8 cellular contexts compared by ENCODE assay signal in the genomic region with DNA sequence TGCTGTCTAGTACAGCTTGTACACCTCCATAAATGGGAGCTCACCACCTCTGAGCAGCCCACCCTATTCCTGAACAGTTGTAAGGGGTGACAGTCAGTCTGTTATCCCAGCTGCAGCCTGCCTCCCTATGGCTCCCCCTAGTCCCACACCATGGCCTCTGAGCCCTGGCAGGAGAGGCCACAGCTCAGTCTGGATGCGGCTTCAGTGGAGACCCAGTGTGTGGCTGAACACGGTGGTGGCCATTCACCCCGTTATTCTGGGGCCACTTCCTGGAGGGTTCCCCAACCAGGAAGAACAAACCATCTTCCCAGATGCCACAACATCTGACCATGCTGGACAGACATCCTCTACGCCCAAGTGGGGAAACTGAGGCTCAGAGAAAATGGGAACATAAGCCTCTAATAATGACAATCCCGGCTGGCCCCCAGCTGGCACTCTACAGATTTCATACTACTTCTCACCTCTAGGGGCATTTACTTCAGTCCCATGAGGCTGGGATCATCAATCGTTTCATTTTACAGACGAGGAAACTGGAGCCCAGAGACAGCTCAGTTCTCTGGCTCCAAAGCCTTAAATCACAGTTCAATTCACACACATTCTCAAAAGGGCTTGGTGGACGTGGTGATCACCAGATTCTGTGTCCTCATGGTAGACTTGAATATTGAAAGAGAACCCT. TPM values are rescaled to one million over a fixed set of nuclear protein-coding genes. Genes with fewer than 3 reads are reported as not detected.
DNase-seq lines count a peak whose midpoint lies in the region; ATAC-seq, FAIRE-seq and TF ChIP-seq lines count a peak whose summit lies in the region.

No MANE protein-coding gene starts in this region.

- H3K36me3 Mint-ChIP-seq in astrocyte (ENCODE audit: low read depth, unreplicated experiment): no peaks in the 10 kb centered on the region

- H3K4me1 ChIP-seq in astrocyte (ENCODE audit: insufficient read depth, low read length) (peaks cover 11% of the 10 kb centered on the region), mesenchymal stem cell (ENCODE audit: control insufficient read depth, insufficient read depth, low read depth, low read length) (peaks cover 15% of the 10 kb centered on the region), stomach (peaks cover 5 to 16% (median 12%) of the 10 kb centered on the region in 4 donors)

- no peak overlapping the region for H3K4me3 Mint-ChIP-seq in astrocyte (ENCODE audit: unreplicated experiment)

- intact Hi-C loops in stomach (cut with DNase I; ENCODE audit: low total_unique reads): loop anchor here (5.0 kb wide), 1 partner anchor 42 kb away; no protein-coding TSS in a partner anchor

- no peak overlapping the region for H3K23ac ChIP-seq in mesenchymal stem cell (ENCODE audit: low read length in 2 of 2)

- 58% methylated on average over 8 of the region's 8 CpGs for WGBS in mesenchymal stem cell
- WGBS in stomach, 5 donors: 47 to 60% (median 56%) methylated on average over 8 of the region's 8 CpGs

- H3K9ac ChIP-seq in astrocyte (ENCODE audit: low read length): no peak overlapping the region
- no peak overlapping the region for H3K9ac ChIP-seq in mesenchymal stem cell (ENCODE audit: low read length)

- no peak overlapping the region for H2BK15ac ChIP-seq in mesenchymal stem cell (ENCODE audit: low read depth, poor library complexity, severe bottlenecking)

- no peak overlapping the region for H3K27ac Mint-ChIP-seq in astrocyte (ENCODE audit: unreplicated experiment)

- H4K20me1 ChIP-seq in astrocyte (ENCODE audit: insufficient read depth, low read length): no peaks in the 10 kb centered on the region

- H3K4me2 ChIP-seq in astrocyte (ENCODE audit: low read length): no peak overlapping the region
- no peak overlapping the region for H3K4me2 ChIP-seq in mesenchymal stem cell (ENCODE audit: low read length, poor library complexity, severe bottlenecking)

- H2BK5ac ChIP-seq in mesenchymal stem cell (ENCODE audit: low read depth, low read length, poor library complexity, severe bottlenecking): no peak overlapping the region

- H4K8ac ChIP-seq in mesenchymal stem cell (ENCODE audit: low read length): no peak overlapping the region

- H3K4me3 ChIP-seq in Jurkat, Clone E6-1 (ENCODE audit: low read length): no peak overlapping the region
- no peak overlapping the region for H3K4me3 ChIP-seq in astrocyte (ENCODE audit: insufficient read depth, low read depth, low read length)
- H3K4me3 ChIP-seq in mesenchymal stem cell (ENCODE audit: insufficient read depth in 1 of 2, low read depth in 1 of 2, low read length in 2 of 2): no peak overlapping the region
- no peak overlapping the region for H3K4me3 ChIP-seq in stomach

- TF ChIP-seq CTCF in astrocyte (IDR thresholded peaks at IDR 0.05; ENCODE audit: insufficient read depth, low read depth, low read length) (peak; percentile 44), stomach (IDR thresholded peaks at IDR 0.05) (peak in 3 of 7 experiments; percentile 10 to 36 (median 16))

- H3K14ac ChIP-seq in mesenchymal stem cell (ENCODE audit: low read length in 2 of 2): no peak overlapping the region

- no peak overlapping the region for H2AFZ ChIP-seq in astrocyte (ENCODE audit: low read depth, low read length)
- no peak overlapping the region for H2AFZ ChIP-seq in mesenchymal stem cell (ENCODE audit: low read depth, low read length)

- no peak for ATAC-seq in HG03159 (IDR thresholded peaks at IDR 0.05; ENCODE audit: unreplicated experiment)

- DNase-seq in EL (peak; percentile 17), astrocyte (ENCODE audit: low read depth) (no peak), mesenchymal stem cell (peak; percentile 26), stomach (no peak), cerebellar nuclear complex (lab: John Stamatoyannopoulos, UW) (no peak), NCI-H2196 (lab: John Stamatoyannopoulos, UW; ENCODE audit: unreplicated experiment) (no peak)
- DNase-seq in Jurkat, Clone E6-1 (ENCODE audit: low read depth, low spot score): peak; percentile 30

- TF ChIP-seq POLR2A in stomach (IDR thresholded peaks at IDR 0.05): no peak

- peaks cover 5% of the 10 kb centered on the region for H3K4me1 Mint-ChIP-seq in astrocyte (ENCODE audit: low read depth, unreplicated experiment)

- TF ChIP-seq EP300 in stomach (IDR thresholded peaks at IDR 0.05): no peak

- no peak overlapping the region for H3K18ac ChIP-seq in mesenchymal stem cell (ENCODE audit: low read depth in 1 of 2, low read length in 2 of 2)

- H2AK5ac ChIP-seq in mesenchymal stem cell (ENCODE audit: low read length, severe bottlenecking): no peak overlapping the region

- H3K79me2 ChIP-seq in astrocyte (ENCODE audit: insufficient read depth, low read length): no peaks in the 10 kb centered on the region

- no peaks in the 10 kb centered on the region for H3K9me3 ChIP-seq in astrocyte (ENCODE audit: insufficient read depth, low read depth, low read length)
- H3K9me3 ChIP-seq in mesenchymal stem cell (ENCODE audit: control insufficient read depth, low read length): no peaks in the 10 kb centered on the region
- no peaks in the 10 kb centered on the region for H3K9me3 ChIP-seq in stomach

- no peaks in the 10 kb centered on the region for H3K9me3 Mint-ChIP-seq in astrocyte (ENCODE audit: unreplicated experiment)

- no peak overlapping the region for H3K4ac ChIP-seq in mesenchymal stem cell (ENCODE audit: low read depth in 1 of 2, low read length in 2 of 2)

- no peak for FAIRE-seq in astrocyte (lab: Jason Lieb, UNC)

- H3K27me3 Mint-ChIP-seq in astrocyte (ENCODE audit: low read depth, unreplicated experiment): peaks cover 75% of the 10 kb centered on the region

- H3K27ac ChIP-seq in astrocyte (ENCODE audit: low read depth, low read length) (no peak overlapping the region), mesenchymal stem cell (ENCODE audit: low read length, poor library complexity, severe bottlenecking) (no peak overlapping the region), stomach (no peak overlapping the region)

- no peak overlapping the region for H2BK120ac ChIP-seq in mesenchymal stem cell (ENCODE audit: low read depth, low read length)

- no peak overlapping the region for H4K91ac ChIP-seq in mesenchymal stem cell (ENCODE audit: low read length)

- H3K36me3 ChIP-seq in astrocyte (ENCODE audit: insufficient read depth, low read length) (no peaks in the 10 kb centered on the region), mesenchymal stem cell (ENCODE audit: control insufficient read depth in 1 of 2, insufficient read depth in 2 of 2, low read depth in 1 of 2, low read length in 2 of 2) (no peaks in the 10 kb centered on the region), stomach (no peaks in the 10 kb centered on the region)

- H2BK12ac ChIP-seq in mesenchymal stem cell (ENCODE audit: low read length in 2 of 2): no peak overlapping the region

- H3K27me3 ChIP-seq in astrocyte (ENCODE audit: insufficient read depth, low read length) (peaks cover 31% of the 10 kb centered on the region), mesenchymal stem cell (ENCODE audit: control insufficient read depth in 1 of 2, insufficient read depth in 1 of 2, low read length in 2 of 2) (peaks cover 42 to 94% of the 10 kb centered on the region in 2 experiments), stomach (peaks cover 0 to 33% (median 0%) of the 10 kb centered on the region in 3 donors)

- no peaks in the 10 kb centered on the region for H3K79me1 ChIP-seq in mesenchymal stem cell (replicated peaks; ENCODE audit: low read length, poor library complexity, severe bottlenecking)

RNA-seq across cellular contexts. Expression of gene GRIP2, which starts 9.3 kb away (rescaled TPM):
- not detected for polyA plus RNA-seq in Jurkat, Clone E6-1 (2012; ENCODE audit: insufficient read depth, insufficient read length)
- 3.1 and 3.3 TPM in 2 replicates for total RNA-seq in astrocyte
- polyA plus RNA-seq in mesenchymal stem cell (2013, experiment 1 of 2): 1.2 TPM
- polyA plus RNA-seq in mesenchymal stem cell (2013, experiment 2 of 2): 1.1 TPM
- 10 to 100 TPM in 1 of 5 donors, 1 to 10 TPM in 3, under 1 TPM in 1; 0.58 to 33.8 (median 5.0) TPM for total RNA-seq in stomach
- 1 to 10 TPM; 1.5 to 2.9 (median 2.7) TPM for polyA plus RNA-seq in stomach

Comparison
In these comparisons a context has a peak if more than half of its experiments do, and no peak if none do; other contexts are left out.
1. DNase-seq: peak in EL (single experiment), Jurkat, Clone E6-1 (single experiment) and mesenchymal stem cell (single experiment); none in astrocyte (single experiment), stomach (single experiment), cerebellar nuclear complex (0 of 2) and NCI-H2196 (single experiment).